In the genomic region with DNA sequence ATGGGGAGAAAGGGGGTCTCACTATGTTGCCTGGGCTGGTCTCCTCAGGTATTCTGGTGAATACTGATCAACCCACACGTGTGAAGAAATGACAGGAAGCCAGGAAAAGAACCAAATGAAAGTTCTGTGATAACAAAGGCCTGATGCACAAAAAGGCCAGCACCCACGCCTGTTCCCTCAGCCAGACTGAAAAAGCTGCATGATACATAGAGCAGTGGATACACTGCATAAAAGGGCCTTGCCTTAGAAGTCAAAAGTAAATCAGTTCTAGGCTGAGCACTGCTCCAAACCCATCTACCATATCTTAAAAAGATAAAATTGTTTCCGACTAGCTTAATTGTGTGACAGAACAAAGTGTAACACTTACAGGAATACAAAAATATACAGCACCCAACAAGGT, we compare ENCODE assay signal across 17 cellular contexts. TPM values are rescaled to one million over a fixed set of nuclear protein-coding genes. Genes with fewer than 3 reads are reported as not detected.
DNase-seq lines count a peak whose midpoint lies in the region; ATAC-seq and TF ChIP-seq lines count a peak whose summit lies in the region.
"Had no signal": no experiment of that assay in that cellular context is flagged by ENCODE, and none has a peak within 500 bp of the region (broad histone marks: within the 10 kb centered on the region; RNA-seq: fewer than 3 reads in every experiment).

No MANE protein-coding gene starts in this region.

- H3K4me1 Mint-ChIP-seq in activated CD8-positive, alpha-beta T cell treated with anti-CD3 and anti-CD28 coated beads for 36 hours (ENCODE audit: low read depth): peaks cover 20% of the 10 kb centered on the region
- no peaks in the 10 kb centered on the region for H3K4me1 Mint-ChIP-seq in activated CD8-positive, alpha-beta T cell treated with anti-CD3 and anti-CD28 coated beads, Interleukin-2, amount 10 ng/mL, durations not matched to agents 7 days and 5 days (ENCODE audit: low read depth)
- peaks cover 0 to 3% of the 10 kb centered on the region in 2 donors for H3K4me1 Mint-ChIP-seq in natural killer cell treated with Interleukin-12 subunit alpha and Interleukin-12 subunit beta and Interleukin-15 and Interleukin-18, amount 100 ng/mL, for 72 hours (ENCODE audit: low read depth in 2 of 2)

- H3K27ac Mint-ChIP-seq in activated CD8-positive, alpha-beta T cell treated with anti-CD3 and anti-CD28 coated beads for 36 hours: peak overlapping the region; percentile 34
- H3K27ac Mint-ChIP-seq in activated CD8-positive, alpha-beta T cell treated with anti-CD3 and anti-CD28 coated beads, Interleukin-2, amount 10 ng/mL, durations not matched to agents 7 days and 5 days: no peak overlapping the region
- H3K27ac Mint-ChIP-seq in natural killer cell treated with Interleukin-12 subunit alpha and Interleukin-12 subunit beta and Interleukin-15 and Interleukin-18, amount 100 ng/mL, for 72 hours: no peak overlapping the region
- H3K27ac Mint-ChIP-seq: CD8-positive, alpha-beta T cell had no signal

- H3K27ac ChIP-seq in cardiac muscle cell (peak overlapping the region; percentile 71), testis (no peak overlapping the region)
- H3K27ac ChIP-seq: C4-2B, GM23248 had no signal

- H3K36me3 ChIP-seq in cardiac muscle cell (peaks cover 28% of the 10 kb centered on the region), testis (ENCODE audit: low read depth, missing control alignments) (no peaks in the 10 kb centered on the region)

- no peaks in the 10 kb centered on the region for H3K27me3 ChIP-seq in cardiac muscle cell
- no peaks in the 10 kb centered on the region for H3K27me3 ChIP-seq in testis
- H3K27me3 ChIP-seq: BE2C had no signal

- H3K27me3 Mint-ChIP-seq in activated CD8-positive, alpha-beta T cell treated with anti-CD3 and anti-CD28 coated beads for 36 hours: no peaks in the 10 kb centered on the region
- no peaks in the 10 kb centered on the region for H3K27me3 Mint-ChIP-seq in activated CD8-positive, alpha-beta T cell treated with anti-CD3 and anti-CD28 coated beads, Interleukin-2, amount 10 ng/mL, durations not matched to agents 7 days and 5 days (ENCODE audit: low read depth)
- H3K27me3 Mint-ChIP-seq in natural killer cell treated with Interleukin-12 subunit alpha and Interleukin-12 subunit beta and Interleukin-15 and Interleukin-18, amount 100 ng/mL, for 72 hours: no peaks in the 10 kb centered on the region

- H3K9me3 Mint-ChIP-seq in activated CD8-positive, alpha-beta T cell treated with anti-CD3 and anti-CD28 coated beads for 36 hours: no peaks in the 10 kb centered on the region
- H3K9me3 Mint-ChIP-seq in activated CD8-positive, alpha-beta T cell treated with anti-CD3 and anti-CD28 coated beads, Interleukin-2, amount 10 ng/mL, durations not matched to agents 7 days and 5 days (ENCODE audit: insufficient read depth): no peaks in the 10 kb centered on the region
- no peaks in the 10 kb centered on the region for H3K9me3 Mint-ChIP-seq in natural killer cell treated with Interleukin-12 subunit alpha and Interleukin-12 subunit beta and Interleukin-15 and Interleukin-18, amount 100 ng/mL, for 72 hours
- H3K9me3 Mint-ChIP-seq: CD8-positive, alpha-beta T cell had no signal

- intact Hi-C loops in activated CD8-positive, alpha-beta T cell treated with anti-CD3 and anti-CD28 coated beads for 36 hours (cut with micrococcal nuclease): no loop called here
- intact Hi-C loops in cardiac septum (cut with DNase I): no loop called here
- intact Hi-C loops in testis (cut with DNase I; ENCODE audit: low total_unique reads): no loop called here

- no peak for ATAC-seq in activated CD8-positive, alpha-beta T cell treated with anti-CD3 and anti-CD28 coated beads for 36 hours
- ATAC-seq in activated CD8-positive, alpha-beta T cell treated with anti-CD3 and anti-CD28 coated beads, Interleukin-2, amount 10 ng/mL, durations not matched to agents 7 days and 5 days: no peak
- no peak for ATAC-seq in natural killer cell treated with Interleukin-12 subunit alpha and Interleukin-12 subunit beta and Interleukin-15 and Interleukin-18, amount 100 ng/mL, for 72 hours
- ATAC-seq: CD8-positive, alpha-beta T cell; HCT116 had no signal

- CTCF ChIA-PET in activated CD8-positive, alpha-beta T cell treated with anti-CD3 and anti-CD28 coated beads for 36 hours (lab: Charles Lee): no interaction called here
- CTCF ChIA-PET in activated CD8-positive, alpha-beta T cell treated with anti-CD3 and anti-CD28 coated beads, Interleukin-2, amount 10 ng/mL, durations not matched to agents 7 days and 5 days (lab: Charles Lee): no interaction called here

- no peak overlapping the region for H3K4me3 Mint-ChIP-seq in activated CD8-positive, alpha-beta T cell treated with anti-CD3 and anti-CD28 coated beads for 36 hours
- no peak overlapping the region for H3K4me3 Mint-ChIP-seq in activated CD8-positive, alpha-beta T cell treated with anti-CD3 and anti-CD28 coated beads, Interleukin-2, amount 10 ng/mL, durations not matched to agents 7 days and 5 days
- H3K4me3 Mint-ChIP-seq in natural killer cell treated with Interleukin-12 subunit alpha and Interleukin-12 subunit beta and Interleukin-15 and Interleukin-18, amount 100 ng/mL, for 72 hours: no peak overlapping the region
- H3K4me3 Mint-ChIP-seq: CD8-positive, alpha-beta T cell had no signal

- 55 to 81% methylated on average over 3 of the region's 3 CpGs for WGBS in testis, 2 donors

- H3K36me3 Mint-ChIP-seq in activated CD8-positive, alpha-beta T cell treated with anti-CD3 and anti-CD28 coated beads for 36 hours (ENCODE audit: low read depth): peaks cover 22% of the 10 kb centered on the region
- peaks cover 54% of the 10 kb centered on the region for H3K36me3 Mint-ChIP-seq in activated CD8-positive, alpha-beta T cell treated with anti-CD3 and anti-CD28 coated beads, Interleukin-2, amount 10 ng/mL, durations not matched to agents 7 days and 5 days (ENCODE audit: low read depth)
- peaks cover 16% of the 10 kb centered on the region for H3K36me3 Mint-ChIP-seq in natural killer cell treated with Interleukin-12 subunit alpha and Interleukin-12 subunit beta and Interleukin-15 and Interleukin-18, amount 100 ng/mL, for 72 hours

- H3K9me3 ChIP-seq in cardiac muscle cell (ENCODE audit: low read depth) (no peaks in the 10 kb centered on the region), testis (no peaks in the 10 kb centered on the region)
- H3K9me3 ChIP-seq: BE2C had no signal

- peaks cover 20% of the 10 kb centered on the region for H3K4me1 ChIP-seq in cardiac muscle cell (ENCODE audit: low read depth)
- H3K4me1 ChIP-seq in testis: peaks cover 8% of the 10 kb centered on the region
- H3K4me1 ChIP-seq: BE2C had no signal

- POLR2A ChIA-PET in activated CD8-positive, alpha-beta T cell treated with anti-CD3 and anti-CD28 coated beads for 36 hours (lab: Charles Lee): no interaction called here
- POLR2A ChIA-PET in activated CD8-positive, alpha-beta T cell treated with anti-CD3 and anti-CD28 coated beads, Interleukin-2, amount 10 ng/mL, durations not matched to agents 7 days and 5 days (lab: Charles Lee): no interaction called here

- no peak for TF ChIP-seq CTCF in activated CD8-positive, alpha-beta T cell treated with anti-CD3 and anti-CD28 coated beads for 36 hours (IDR thresholded peaks at IDR 0.05)
- TF ChIP-seq CTCF in cardiac muscle cell (IDR thresholded peaks at IDR 0.05; ENCODE audit: low read depth, low read length) (no peak), testis (IDR thresholded peaks at IDR 0.05) (no peak)

- H3K4me3 ChIP-seq in cardiac muscle cell (no peak overlapping the region), testis (no peak overlapping the region)
- H3K4me3 ChIP-seq: GM23248 had no signal

- TF ChIP-seq POLR2A in testis (IDR thresholded peaks at IDR 0.05): no peak

- no peak for DNase-seq in activated CD8-positive, alpha-beta T cell treated with anti-CD3 and anti-CD28 coated beads for 36 hours
- no peak for DNase-seq in activated CD8-positive, alpha-beta T cell treated with anti-CD3 and anti-CD28 coated beads, Interleukin-2, amount 10 ng/mL, durations not matched to agents 7 days and 5 days
- DNase-seq in cardiac muscle cell (ENCODE audit: low read depth in 1 of 2, low spot score in 1 of 2) (peak in 1 of 2 donors; percentile 2), cardiac septum (ENCODE audit: low spot score) (no peak), testis (peak; percentile 66)
- DNase-seq in stimulated activated CD4-positive, alpha-beta T cell treated with anti-CD3 and anti-CD28 coated beads, Interleukin-15, amount 100 ng/mL, for 24 hours: peak; percentile 4
- DNase-seq in stimulated activated CD4-positive, alpha-beta T cell treated with anti-CD3 and anti-CD28 coated beads, Interleukin-12 subunit alpha, Interleukin-12 subunit beta, amount 100 ng/mL, for 4 hours: no peak
- DNase-seq in natural killer cell treated with Interleukin-12 subunit alpha and Interleukin-12 subunit beta and Interleukin-15 and Interleukin-18, amount 100 ng/mL, for 72 hours (ENCODE audit: low spot score): no peak
- DNase-seq: BE2C; CD8-positive, alpha-beta T cell; COR-L47; DMS153; DMS79 treated with DMSO at 0.1 percent for 48 hours; EL; GM23248 had no signal

RNA-seq across cellular contexts. Expression of a gene that starts 36.9 kb away (rescaled TPM):
- 100 to 1,000 TPM in 1 of 2 experiments, 10 to 100 TPM in 1; 90.9 to 107 TPM for total RNA-seq in activated CD8-positive, alpha-beta T cell treated with anti-CD3 and anti-CD28 coated beads for 36 hours
- total RNA-seq in activated CD8-positive, alpha-beta T cell treated with anti-CD3 and anti-CD28 coated beads, Interleukin-2, amount 10 ng/mL, durations not matched to agents 7 days and 5 days: 10 to 100 TPM; 69.0 to 74.5 TPM
- 20.7 and 24.5 TPM in 2 replicates for total RNA-seq in cardiac muscle cell
- polyA plus RNA-seq in cardiac muscle cell: 48.3 and 58.4 TPM in 2 replicates
- total RNA-seq in cardiac septum: 27.7 TPM
- 100 to 1,000 TPM in 1 of 2 donors, 10 to 100 TPM in 1; 95.4 to 113 TPM for total RNA-seq in testis
- polyA plus RNA-seq in testis (ENCODE audit: insufficient read depth, low read depth, low replicate concordance): 463 TPM
- 10 to 100 TPM; 60.0 to 68.9 TPM for total RNA-seq in natural killer cell treated with Interleukin-12 subunit alpha and Interleukin-12 subunit beta and Interleukin-15 and Interleukin-18, amount 100 ng/mL, for 72 hours

Comparison
In these comparisons a context has a peak if more than half of its experiments do, and no peak if none do; other contexts are left out.
1. DNase-seq: peak in stimulated activated CD4-positive, alpha-beta T cell treated with anti-CD3 and anti-CD28 coated beads, Interleukin-15, amount 100 ng/mL, for 24 hours (single experiment) and testis (single experiment); none in activated CD8-positive, alpha-beta T cell treated with anti-CD3 and anti-CD28 coated beads for 36 hours (single experiment), activated CD8-positive, alpha-beta T cell treated with anti-CD3 and anti-CD28 coated beads, Interleukin-2, amount 10 ng/mL, durations not matched to agents 7 days and 5 days (single experiment), cardiac septum (single experiment), stimulated activated CD4-positive, alpha-beta T cell treated with anti-CD3 and anti-CD28 coated beads, Interleukin-12 subunit alpha, Interleukin-12 subunit beta, amount 100 ng/mL, for 4 hours (single experiment) and natural killer cell treated with Interleukin-12 subunit alpha and Interleukin-12 subunit beta and Interleukin-15 and Interleukin-18, amount 100 ng/mL, for 72 hours (single experiment).